Comparison of ENCODE assay signal across 2 cellular contexts in the genomic region with DNA sequence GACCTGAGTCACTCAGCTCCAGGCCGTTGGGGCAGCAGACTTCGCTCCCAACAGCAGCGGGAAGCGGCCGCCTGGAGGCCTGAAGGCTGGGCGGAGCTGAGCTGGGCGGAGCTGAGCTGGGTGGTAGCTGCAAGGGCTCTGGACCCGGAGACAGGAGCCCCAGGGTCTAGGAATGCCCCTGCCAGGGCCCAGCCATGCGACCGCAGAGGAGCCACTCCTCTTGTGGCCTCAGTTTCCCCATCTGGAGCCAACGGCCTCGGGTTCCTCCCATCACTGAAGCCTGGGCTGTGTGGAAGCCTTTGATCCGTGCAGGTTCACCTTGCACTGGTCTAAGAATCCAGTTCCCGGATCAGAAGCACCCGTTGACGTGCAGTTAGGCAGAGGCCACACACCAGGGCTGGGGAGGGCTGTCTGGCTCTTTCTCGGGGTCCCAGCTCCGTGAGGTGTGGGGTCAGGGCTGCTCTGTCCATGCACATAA.
TF ChIP-seq lines count a peak whose summit lies in the region.

No MANE protein-coding gene starts in this region.

TF ChIP-seq in HCT116, 20 proteins besides CTCF, POLR2A, EP300 and RAD21:
- TF ChIP-seq, protein P1, sequence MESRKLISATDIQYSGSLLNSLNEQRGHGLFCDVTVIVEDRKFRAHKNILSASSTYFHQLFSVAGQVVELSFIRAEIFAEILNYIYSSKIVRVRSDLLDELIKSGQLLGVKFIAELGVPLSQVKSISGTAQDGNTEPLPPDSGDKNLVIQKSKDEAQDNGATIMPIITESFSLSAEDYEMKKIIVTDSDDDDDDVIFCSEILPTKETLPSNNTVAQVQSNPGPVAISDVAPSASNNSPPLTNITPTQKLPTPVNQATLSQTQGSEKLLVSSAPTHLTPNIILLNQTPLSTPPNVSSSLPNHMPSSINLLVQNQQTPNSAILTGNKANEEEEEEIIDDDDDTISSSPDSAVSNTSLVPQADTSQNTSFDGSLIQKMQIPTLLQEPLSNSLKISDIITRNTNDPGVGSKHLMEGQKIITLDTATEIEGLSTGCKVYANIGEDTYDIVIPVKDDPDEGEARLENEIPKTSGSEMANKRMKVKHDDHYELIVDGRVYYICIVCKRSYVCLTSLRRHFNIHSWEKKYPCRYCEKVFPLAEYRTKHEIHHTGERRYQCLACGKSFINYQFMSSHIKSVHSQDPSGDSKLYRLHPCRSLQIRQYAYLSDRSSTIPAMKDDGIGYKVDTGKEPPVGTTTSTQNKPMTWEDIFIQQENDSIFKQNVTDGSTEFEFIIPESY (IDR thresholded peaks at IDR 0.05; ENCODE audit: extremely low read depth, insufficient replicate concordance, low read length) = no peak
- TF ChIP-seq POLR2AphosphoS5 (IDR thresholded peaks at IDR 0.05; ENCODE audit: low read depth, low read length) = no peak
- no peak for TF ChIP-seq SIN3A (IDR thresholded peaks at IDR 0.05; ENCODE audit: low read depth)
- no peak for TF ChIP-seq EZH2 (IDR thresholded peaks at IDR 0.05)
- no peak for TF ChIP-seq JUND (IDR thresholded peaks at IDR 0.05)

TF ChIP-seq in K562, 482 proteins besides CTCF, POLR2A, EP300 and RAD21 (continued from another document):
- TF ChIP-seq, protein P2, sequence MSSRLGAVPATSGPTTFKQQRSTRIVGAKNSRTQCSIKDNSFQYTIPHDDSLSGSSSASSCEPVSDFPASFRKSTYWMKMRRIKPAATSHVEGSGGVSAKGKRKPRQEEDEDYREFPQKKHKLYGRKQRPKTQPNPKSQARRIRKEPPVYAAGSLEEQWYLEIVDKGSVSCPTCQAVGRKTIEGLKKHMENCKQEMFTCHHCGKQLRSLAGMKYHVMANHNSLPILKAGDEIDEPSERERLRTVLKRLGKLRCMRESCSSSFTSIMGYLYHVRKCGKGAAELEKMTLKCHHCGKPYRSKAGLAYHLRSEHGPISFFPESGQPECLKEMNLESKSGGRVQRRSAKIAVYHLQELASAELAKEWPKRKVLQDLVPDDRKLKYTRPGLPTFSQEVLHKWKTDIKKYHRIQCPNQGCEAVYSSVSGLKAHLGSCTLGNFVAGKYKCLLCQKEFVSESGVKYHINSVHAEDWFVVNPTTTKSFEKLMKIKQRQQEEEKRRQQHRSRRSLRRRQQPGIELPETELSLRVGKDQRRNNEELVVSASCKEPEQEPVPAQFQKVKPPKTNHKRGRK (tag; IDR thresholded peaks at IDR 0.05) = no peak
- TF ChIP-seq PTBP1 (IDR thresholded peaks at IDR 0.05; ENCODE audit: low read depth, low read length) (no peak), ZNF263 (CRISPR knock-in tag; IDR thresholded peaks at IDR 0.05; ENCODE audit: borderline replicate concordance) (peak; percentile 52; the same call in 1 of the 2 replicates), UBTF (IDR thresholded peaks at IDR 0.05; ENCODE audit: borderline replicate concordance in 1 of 2, low read depth in 2 of 2, low read length in 2 of 2) (0 out of 4 replicates have a peak, but pooled peaks of 1 of the 2 experiments have one; percentile 39)
